In genomic region chr10:16809074-16809718, GRCh38 we compare ENCODE assay signal across 9 cellular contexts. TPM values are rescaled to one million over a fixed set of nuclear protein-coding genes. Genes with fewer than 3 reads are reported as not detected.
A peak's percentile ranks its signal among the peaks of the same experiment; 100 is the strongest.
DNase-seq lines count a peak whose midpoint lies in the region; ATAC-seq and TF ChIP-seq lines count a peak whose summit lies in the region.
"Had no signal": no experiment of that assay in that cellular context is flagged by ENCODE, and none has a peak within 500 bp of the region (broad histone marks: within the 10 kb centered on the region; RNA-seq: fewer than 3 reads in every experiment).

No MANE protein-coding gene starts in this region.

- no peak overlapping the region for H3K27ac ChIP-seq in SU-DHL-6 (ENCODE audit: low read depth, low read length)
- H3K27ac ChIP-seq: SJSA1 had no signal

- no peak overlapping the region for H3K4me3 Mint-ChIP-seq in immature natural killer cell

- no peak overlapping the region for H3K27ac Mint-ChIP-seq in immature natural killer cell

- H3K9me2 ChIP-seq in SU-DHL-6 (replicated peaks; ENCODE audit: insufficient read depth, low read length), result no peaks in the 10 kb centered on the region

- DNase-seq in COR-L47 (lab: John Stamatoyannopoulos, UW) (peak; percentile 14), astrocyte of the cerebellum (ENCODE audit: low read depth) (no peak), immature natural killer cell (peak in 2 of 3 donors; percentile 10 to 28), NCI-H774 (lab: John Stamatoyannopoulos, UW) (no peak)
- DNase-seq in stimulated activated CD8-positive, alpha-beta memory T cell treated with anti-CD3 and anti-CD28 coated beads, Interleukin-2, amount 100 ng/mL, for 48 hours (ENCODE audit: low read depth in 2 of 2), result peak; percentile 18 to 51

- no peak overlapping the region for H2AFZ ChIP-seq in SU-DHL-6 (ENCODE audit: low read depth, low read length, severe bottlenecking)

- H3K4me2 ChIP-seq in SU-DHL-6 (ENCODE audit: low read depth, low read length, poor library complexity, severe bottlenecking), result no peak overlapping the region

- peak; percentile 71 for ATAC-seq in GM19324 (IDR thresholded peaks at IDR 0.05; ENCODE audit: low FRiP score, unreplicated experiment)
- ATAC-seq in HG03280 (IDR thresholded peaks at IDR 0.05; ENCODE audit: unreplicated experiment), result peak; percentile 91

- peaks cover 3 to 6% (median 5%) of the 10 kb centered on the region in 3 donors for H3K36me3 Mint-ChIP-seq in immature natural killer cell

- H3K9me3 ChIP-seq in SU-DHL-6 (ENCODE audit: insufficient read depth, low read length), result no peaks in the 10 kb centered on the region
- H3K9me3 ChIP-seq: SJSA1 had no signal

- no peaks in the 10 kb centered on the region for H3K27me3 Mint-ChIP-seq in immature natural killer cell (ENCODE audit: low read depth in 3 of 3)

- peaks cover 74% of the 10 kb centered on the region for H3K79me2 ChIP-seq in SU-DHL-6 (ENCODE audit: insufficient read depth, low read length)

- in situ Hi-C loops in astrocyte of the cerebellum (cut with HindIII; ENCODE audit: low sequenced_read_pairs), result no loop called here

- no peaks in the 10 kb centered on the region for H3K36me3 ChIP-seq in SU-DHL-6 (ENCODE audit: low read length)

- peak; percentile 35 for TF ChIP-seq CTCF in SU-DHL-6 (IDR thresholded peaks at IDR 0.05; ENCODE audit: insufficient read depth, low read length, poor library complexity, severe bottlenecking)
- TF ChIP-seq CTCF in astrocyte of the cerebellum (IDR thresholded peaks at IDR 0.05; ENCODE audit: low read depth, low read length, missing control alignments), result peak; percentile 67

- H3F3A ChIP-seq in SU-DHL-6 (ENCODE audit: insufficient read depth), result no peaks in the 10 kb centered on the region

- H4K20me1 ChIP-seq in SU-DHL-6 (ENCODE audit: low read depth, low read length), result no peaks in the 10 kb centered on the region; the same call in 1 of the 2 replicates

- no peak overlapping the region for H3K9ac ChIP-seq in SU-DHL-6 (ENCODE audit: low read length)

- peaks cover 13 to 37% of the 10 kb centered on the region in 2 donors for H3K4me1 Mint-ChIP-seq in immature natural killer cell

- H3K4me3 ChIP-seq in SU-DHL-6 (ENCODE audit: insufficient read depth, low read length, poor library complexity, severe bottlenecking) (no peak overlapping the region), astrocyte of the cerebellum (ENCODE audit: low read depth, low read length) (no peak overlapping the region)
- H3K4me3 ChIP-seq: SJSA1 had no signal

- no peaks in the 10 kb centered on the region for H3K27me3 ChIP-seq in SU-DHL-6 (ENCODE audit: low read length)
- H3K27me3 ChIP-seq: SJSA1 had no signal

- H3K9me3 Mint-ChIP-seq in immature natural killer cell, result no peaks in the 10 kb centered on the region

RNA-seq across cellular contexts. Expression of gene RSU1, which starts 8.0 kb away (rescaled TPM):
- 100 to 1,000 TPM; 150 to 248 (median 181) TPM for polyA plus RNA-seq in immature natural killer cell

Comparison
In these comparisons a context has a peak if more than half of its experiments do, and no peak if none do; other contexts are left out.
1. DNase-seq: peak in COR-L47 (single experiment), immature natural killer cell (2 of 3) and stimulated activated CD8-positive, alpha-beta memory T cell treated with anti-CD3 and anti-CD28 coated beads, Interleukin-2, amount 100 ng/mL, for 48 hours (2 of 2); none in astrocyte of the cerebellum (single experiment) and NCI-H774 (single experiment).